ENCODE assay signal across 5 cellular contexts in genomic region chr4:19655666-19656065, GRCh38.
"Had no signal": no experiment of that assay in that cellular context is flagged by ENCODE, and none has a peak within 500 bp of the region (broad histone marks: within the 10 kb centered on the region; RNA-seq: fewer than 3 reads in every experiment).

No MANE protein-coding gene starts in this region.

- H3K27ac ChIP-seq: HL-60 had no signal

- H3K4me2 ChIP-seq: GM23338 had no signal

- ATAC-seq: GM23338, HepG2 had no signal

- DNase-seq: H9, HCEC 1CT had no signal

- H2AFZ ChIP-seq: GM23338 had no signal

- H3K4me3 ChIP-seq: GM23338 had no signal
